Comparison of ENCODE assay signal across 13 cellular contexts in the genomic region with DNA sequence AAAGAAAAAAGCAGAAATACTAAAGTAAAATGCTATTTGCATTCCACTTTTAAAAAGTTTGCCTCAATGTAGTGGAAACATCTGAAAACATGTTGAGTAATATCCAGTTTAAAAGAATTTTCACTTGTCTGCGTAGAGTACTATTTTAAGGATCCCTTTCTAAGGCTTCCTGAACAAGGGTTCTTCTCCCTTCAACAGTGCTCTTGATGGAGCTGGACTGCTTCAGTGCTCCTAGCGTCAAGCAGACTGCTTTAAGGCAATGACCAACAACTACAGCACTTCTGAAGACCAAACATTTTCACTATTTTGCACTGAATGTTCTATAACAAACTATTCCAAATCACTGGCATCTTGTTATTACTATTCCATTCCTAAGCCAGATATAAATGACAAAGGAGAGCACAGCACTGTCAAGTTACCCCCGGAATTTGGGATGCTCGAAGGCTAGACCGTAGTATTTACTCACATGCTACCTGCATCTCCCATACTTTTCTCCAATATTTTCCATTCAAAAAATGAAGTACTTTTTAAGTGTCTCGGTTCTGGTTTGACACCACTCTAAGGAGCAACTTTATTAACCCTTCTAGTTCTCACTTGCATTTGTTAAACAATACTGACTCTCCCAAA.
"Had no signal": no experiment of that assay in that cellular context is flagged by ENCODE, and none has a peak within 500 bp of the region (broad histone marks: within the 10 kb centered on the region; RNA-seq: fewer than 3 reads in every experiment).

No MANE protein-coding gene starts in this region.

- H3K4me3 Mint-ChIP-seq: activated CD4-positive, alpha-beta T cell treated with anti-CD3 and anti-CD28 coated beads, Interleukin-2, amount 10 ng/mL, durations not matched to agents 24 days and 14 days; activated T-cell treated with anti-CD3 and anti-CD28 coated beads, Interleukin-2, amount 50 U/mL, for 24 hours; natural killer cell; stimulated activated memory B cell treated with anti-CD40 and anti-IgM and Interleukin-4, amounts not matched to agents 10 μg/mL and 1 μg/mL and 100 μg/mL, for 72 hours; T-helper 1 cell treated with Interleukin-12 subunit alpha and Interleukin-12 subunit beta and Interleukin-4 antibody, amounts not matched to agents 30 μg/mL and 1 μg/mL, for 36 hours had no signal

- DNase-seq: activated CD4-positive, alpha-beta T cell treated with anti-CD3 and anti-CD28 coated beads, Interleukin-2, amount 10 ng/mL, durations not matched to agents 24 days and 14 days; activated effector memory CD4-positive, alpha-beta T cell treated with anti-CD3 and anti-CD28 coated beads, Interleukin-2, amount 50 U/mL, for 16 hours; activated T-cell treated with anti-CD3 and anti-CD28 coated beads, Interleukin-2, amount 50 U/mL, for 24 hours; effector CD4-positive, alpha-beta T cell; mucosa of descending colon; natural killer cell; psoas muscle; right lobe of liver; trophoblast cell had no signal

- H3K4me1 ChIP-seq: psoas muscle, right lobe of liver had no signal

- H3K27me3 ChIP-seq: gastroesophageal sphincter, right lobe of liver had no signal

- ATAC-seq: gastroesophageal sphincter; mucosa of descending colon; natural killer cell; psoas muscle; right lobe of liver; SK-N-SH treated with all-trans-retinoic acid at 6 μM for 48 hours; stimulated activated memory B cell treated with anti-CD40 and anti-IgM and Interleukin-4, amounts not matched to agents 10 μg/mL and 1 μg/mL and 100 μg/mL, for 72 hours had no signal

- H3K4me3 ChIP-seq: gastroesophageal sphincter, mucosa of descending colon, psoas muscle, right lobe of liver had no signal

- H3K9me3 Mint-ChIP-seq: activated CD4-positive, alpha-beta T cell treated with anti-CD3 and anti-CD28 coated beads, Interleukin-2, amount 10 ng/mL, durations not matched to agents 24 days and 14 days; activated T-cell treated with anti-CD3 and anti-CD28 coated beads, Interleukin-2, amount 50 U/mL, for 24 hours; natural killer cell; stimulated activated memory B cell treated with anti-CD40 and anti-IgM and Interleukin-4, amounts not matched to agents 10 μg/mL and 1 μg/mL and 100 μg/mL, for 72 hours; T-helper 1 cell treated with Interleukin-12 subunit alpha and Interleukin-12 subunit beta and Interleukin-4 antibody, amounts not matched to agents 30 μg/mL and 1 μg/mL, for 36 hours had no signal

- H3K27me3 Mint-ChIP-seq: activated CD4-positive, alpha-beta T cell treated with anti-CD3 and anti-CD28 coated beads, Interleukin-2, amount 10 ng/mL, durations not matched to agents 24 days and 14 days; activated T-cell treated with anti-CD3 and anti-CD28 coated beads, Interleukin-2, amount 50 U/mL, for 24 hours; stimulated activated memory B cell treated with anti-CD40 and anti-IgM and Interleukin-4, amounts not matched to agents 10 μg/mL and 1 μg/mL and 100 μg/mL, for 72 hours had no signal

- H3K27ac Mint-ChIP-seq: activated CD4-positive, alpha-beta T cell treated with anti-CD3 and anti-CD28 coated beads, Interleukin-2, amount 10 ng/mL, durations not matched to agents 24 days and 14 days; activated T-cell treated with anti-CD3 and anti-CD28 coated beads, Interleukin-2, amount 50 U/mL, for 24 hours; stimulated activated memory B cell treated with anti-CD40 and anti-IgM and Interleukin-4, amounts not matched to agents 10 μg/mL and 1 μg/mL and 100 μg/mL, for 72 hours; T-helper 1 cell treated with Interleukin-12 subunit alpha and Interleukin-12 subunit beta and Interleukin-4 antibody, amounts not matched to agents 30 μg/mL and 1 μg/mL, for 36 hours had no signal

- H3K9me3 ChIP-seq: gastroesophageal sphincter, mucosa of descending colon, psoas muscle, right lobe of liver had no signal

- H3K27ac ChIP-seq: gastroesophageal sphincter, psoas muscle, right lobe of liver had no signal

- H3K36me3 Mint-ChIP-seq: natural killer cell had no signal
